26 cellular contexts compared by ENCODE assay signal in the genomic region with DNA sequence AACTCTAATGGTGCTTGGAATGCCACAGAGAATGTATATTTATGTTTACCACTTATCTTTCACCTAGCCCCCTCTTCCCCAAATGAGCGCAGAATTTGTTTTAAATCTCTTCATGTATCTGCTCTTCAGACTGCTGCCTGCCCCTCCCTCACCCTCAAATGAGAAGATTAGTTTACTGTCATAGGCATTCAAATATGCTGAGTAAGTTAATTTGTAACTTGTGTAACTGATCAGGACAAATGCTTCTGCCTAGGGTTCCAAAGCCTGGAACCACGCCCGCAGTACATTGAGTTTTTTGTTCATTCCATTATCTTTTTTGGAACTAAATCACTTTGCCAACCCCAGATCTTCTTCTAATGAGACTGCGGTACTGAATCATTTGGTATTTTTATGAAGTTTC.
DNase-seq lines count a peak whose midpoint lies in the region; ATAC-seq, FAIRE-seq and TF ChIP-seq lines count a peak whose summit lies in the region.
"Had no signal": no experiment of that assay in that cellular context is flagged by ENCODE, and none has a peak within 500 bp of the region (broad histone marks: within the 10 kb centered on the region; RNA-seq: fewer than 3 reads in every experiment).

No MANE protein-coding gene starts in this region.

- TF ChIP-seq CTCF in HepG2 (CRISPR knock-in tag; IDR thresholded peaks at IDR 0.05) (no peak), right lobe of liver (IDR thresholded peaks at IDR 0.05) (no peak), K562 (IDR thresholded peaks at IDR 0.05 in 2 of 3, conservative IDR thresholded peaks at IDR 0.05 in 1 of 3; ENCODE audit: insufficient read depth in 2 of 3, low read depth in 1 of 3, low read length in 3 of 3) (no peak)

- H3K4me3 Mint-ChIP-seq in activated T-cell treated with anti-CD3 and anti-CD28 coated beads, Interleukin-2, amount 50 U/mL, for 24 hours: no peak overlapping the region
- H3K4me3 Mint-ChIP-seq: CD14-positive monocyte; CD4-positive, alpha-beta T cell; CD8-positive, alpha-beta memory T cell; H9 had no signal

- TF ChIP-seq RAD21 in HepG2 (CRISPR knock-in tag; IDR thresholded peaks at IDR 0.05) (no peak), K562 (CRISPR knock-in tag; conservative IDR thresholded peaks at IDR 0.05 in 1 of 2, IDR thresholded peaks at IDR 0.05 in 1 of 2) (no peak)

- H3K9me3 Mint-ChIP-seq in activated T-cell treated with anti-CD3 and anti-CD28 coated beads, Interleukin-2, amount 50 U/mL, for 24 hours: no peaks in the 10 kb centered on the region
- H3K9me3 Mint-ChIP-seq: CD8-positive, alpha-beta memory T cell had no signal

- in situ Hi-C loops in HepG2 (cut with HindIII; ENCODE audit: extremely low pct_ligation_motif_present, low pct_unique_long_range_greater_than_20kb): no loop called here
- in situ Hi-C loops in K562 (cut with MboI): no loop called here

- H3K27me3 ChIP-seq in HepG2 (ENCODE audit: control insufficient read depth in 1 of 2, insufficient read depth in 2 of 2, low read length in 2 of 2): no peaks in the 10 kb centered on the region
- no peaks in the 10 kb centered on the region for H3K27me3 ChIP-seq in right lobe of liver
- H3K27me3 ChIP-seq in K562 (ENCODE audit: control insufficient read depth in 2 of 2, insufficient read depth in 2 of 2, low read length in 2 of 2): peaks cover 0 to 10% of the 10 kb centered on the region in 2 experiments; a peak in 2 of 5 replicates
- H3K27me3 ChIP-seq: BLaER1 treated with 17β-estradiol and CSF1 and Interleukin-3, amounts not matched to agents 10 nM and 100 nM had no signal

- H3K9me3 ChIP-seq in HepG2 (ENCODE audit: low read length) (no peaks in the 10 kb centered on the region), right lobe of liver (no peaks in the 10 kb centered on the region), K562 (replicated peaks; ENCODE audit: control insufficient read depth, insufficient read depth, low read depth, low read length) (no peaks in the 10 kb centered on the region)
- H3K9me3 ChIP-seq: BE2C had no signal

- WGBS in HepG2 (ENCODE audit: low lambda C conversion rate): 65% methylated on average over 4 of the region's 4 CpGs
- 76% methylated on average over 4 of the region's 4 CpGs for WGBS in right lobe of liver (ENCODE audit: insufficient coverage, low coverage, low lambda C conversion rate, missing lambda C conversion rate)
- WGBS in K562 (ENCODE audit: insufficient coverage, low coverage, missing lambda C conversion rate): 0% methylated on average over 4 of the region's 4 CpGs

- no peaks in the 10 kb centered on the region for H3K36me3 Mint-ChIP-seq in activated T-cell treated with anti-CD3 and anti-CD28 coated beads, Interleukin-2, amount 50 U/mL, for 24 hours (ENCODE audit: low read depth)
- H3K36me3 Mint-ChIP-seq: CD14-positive monocyte; CD8-positive, alpha-beta memory T cell had no signal

- peaks cover 49% of the 10 kb centered on the region for H3K27me3 Mint-ChIP-seq in activated T-cell treated with anti-CD3 and anti-CD28 coated beads, Interleukin-2, amount 50 U/mL, for 24 hours

- H3K9me1 ChIP-seq in K562 (ENCODE audit: control insufficient read depth, insufficient read depth, low read length): no peaks in the 10 kb centered on the region

- no peaks in the 10 kb centered on the region for H3K4me1 ChIP-seq in HepG2 (ENCODE audit: insufficient read depth, low read length)
- H3K4me1 ChIP-seq in right lobe of liver: no peaks in the 10 kb centered on the region
- H3K4me1 ChIP-seq in K562 (replicated peaks in 1 of 2; ENCODE audit: control insufficient read depth in 2 of 2, insufficient read depth in 2 of 2, low read length in 2 of 2): no peaks in the 10 kb centered on the region
- H3K4me1 ChIP-seq: BE2C had no signal

- FAIRE-seq in HepG2 (lab: Jason Lieb, UNC) (no peak), K562 (lab: Jason Lieb, UNC) (no peak)
- FAIRE-seq: A204.1, D721Med, GM12878, GM19239 had no signal

- no peaks in the 10 kb centered on the region for H3K4me1 Mint-ChIP-seq in activated T-cell treated with anti-CD3 and anti-CD28 coated beads, Interleukin-2, amount 50 U/mL, for 24 hours (ENCODE audit: low read depth)
- H3K4me1 Mint-ChIP-seq: CD14-positive monocyte; CD8-positive, alpha-beta memory T cell had no signal

- no TSS peak for BruUV-seq in HepG2 (replicated peaks; lab: Mats Ljungman, UMichigan)
- BruUV-seq in K562 (replicated peaks; lab: Mats Ljungman, UMichigan): no TSS peak

- CTCF ChIA-PET in HepG2 (lab: Yijun Ruan, JAX; ENCODE audit: low intra/inter-chr PET ratio, low total read pairs): no interaction called here
- CTCF ChIA-PET in K562 (lab: Yijun Ruan, JAX; ENCODE audit: low intra/inter-chr PET ratio): no interaction called here

- H3K4me2 ChIP-seq in HepG2 (ENCODE audit: low read depth, low read length) (no peak overlapping the region), K562 (ENCODE audit: insufficient read depth, low read length) (no peak overlapping the region)
- H3K4me2 ChIP-seq: BLaER1 treated with 17β-estradiol and CSF1 and Interleukin-3, amounts not matched to agents 10 nM and 100 nM had no signal

- no peak overlapping the region for H2AFZ ChIP-seq in HepG2 (ENCODE audit: low read length)
- H2AFZ ChIP-seq in K562 (ENCODE audit: low read depth, low read length): no peak overlapping the region
- H2AFZ ChIP-seq: GM23248 had no signal

- H3K27ac Mint-ChIP-seq in activated T-cell treated with anti-CD3 and anti-CD28 coated beads, Interleukin-2, amount 50 U/mL, for 24 hours: no peak overlapping the region
- H3K27ac Mint-ChIP-seq: CD4-positive, alpha-beta T cell; CD8-positive, alpha-beta memory T cell; H9 had no signal

- H3K27ac ChIP-seq in HepG2 (ENCODE audit: extremely low read length, insufficient read depth, low read length) (no peak overlapping the region), right lobe of liver (no peak overlapping the region), K562 (ENCODE audit: extremely low read depth, low read depth, low read length) (no peak overlapping the region)
- H3K27ac ChIP-seq: 22Rv1; BLaER1 treated with 17β-estradiol and CSF1 and Interleukin-3, amounts not matched to agents 10 nM and 100 nM; GM23248 had no signal

- H3K36me3 ChIP-seq in HepG2 (replicated peaks in 1 of 2; ENCODE audit: control insufficient read depth in 1 of 2, insufficient read depth in 2 of 2, low read length in 2 of 2): no peaks in the 10 kb centered on the region
- H3K36me3 ChIP-seq in right lobe of liver: no peaks in the 10 kb centered on the region
- H3K36me3 ChIP-seq in K562 (ENCODE audit: control insufficient read depth, insufficient read depth, low read length): no peaks in the 10 kb centered on the region
- H3K36me3 ChIP-seq: BE2C; BLaER1 treated with 17β-estradiol and CSF1 and Interleukin-3, amounts not matched to agents 10 nM and 100 nM had no signal

- POLR2A ChIA-PET in HepG2 (lab: Yijun Ruan, JAX): no interaction called here
- POLR2A ChIA-PET in K562 (lab: Yijun Ruan, JAX): no interaction called here

- intact Hi-C loops in HepG2 (cut with micrococcal nuclease; ENCODE audit: unreplicated experiment) (no loop called here), right lobe of liver (cut with DNase I) (no loop called here), K562 (cut with micrococcal nuclease) (no loop called here)

- no peak for ATAC-seq in HepG2
- no peak for ATAC-seq in right lobe of liver
- no peak for ATAC-seq in K562
- ATAC-seq in HG03354 (IDR thresholded peaks at IDR 0.05; ENCODE audit: poor library complexity, severe bottlenecking, unreplicated experiment): no peak
- ATAC-seq: GM12878, HCT116 had no signal

- no peak overlapping the region for H3K9ac ChIP-seq in HepG2 (ENCODE audit: insufficient read depth, low read depth, low read length)
- H3K9ac ChIP-seq in K562 (ENCODE audit: insufficient read depth in 1 of 2, low read depth in 2 of 2, low read length in 2 of 2): no peak overlapping the region
- H3K9ac ChIP-seq: BLaER1 treated with 17β-estradiol and CSF1 and Interleukin-3, amounts not matched to agents 10 nM and 100 nM; GM23248 had no signal

- TF ChIP-seq EP300 in HepG2 (IDR thresholded peaks at IDR 0.05; ENCODE audit: low read depth in 2 of 2, low read length in 2 of 2): no peak
- TF ChIP-seq EP300 in HepG2 (CRISPR knock-in tag; IDR thresholded peaks at IDR 0.05; ENCODE audit: borderline replicate concordance): no peak
- no peak for TF ChIP-seq EP300 in K562 (IDR thresholded peaks at IDR 0.05; ENCODE audit: low read length)

- H4K20me1 ChIP-seq in HepG2 (ENCODE audit: insufficient read depth, low read length) (no peaks in the 10 kb centered on the region), K562 (replicated peaks; ENCODE audit: control insufficient read depth, insufficient read depth, low read length) (no peaks in the 10 kb centered on the region)
- H4K20me1 ChIP-seq: BLaER1 treated with 17β-estradiol and CSF1 and Interleukin-3, amounts not matched to agents 10 nM and 100 nM had no signal

- H3K79me2 ChIP-seq in HepG2 (ENCODE audit: insufficient read depth, low read length): no peaks in the 10 kb centered on the region
- no peaks in the 10 kb centered on the region for H3K79me2 ChIP-seq in K562 (ENCODE audit: control insufficient read depth, insufficient read depth, low read length)

- H3K4me3 ChIP-seq in HepG2 (replicated peaks in 1 of 3; ENCODE audit: insufficient read depth in 1 of 3, low read depth in 2 of 3, low read length in 3 of 3): no peak overlapping the region
- no peak overlapping the region for H3K4me3 ChIP-seq in right lobe of liver
- H3K4me3 ChIP-seq in K562: no peak overlapping the region
- H3K4me3 ChIP-seq: BLaER1 treated with 17β-estradiol and CSF1 and Interleukin-3, amounts not matched to agents 10 nM and 100 nM; GM12878; GM23248 had no signal

- no peak for TF ChIP-seq POLR2A in HepG2 (IDR thresholded peaks at IDR 0.05; ENCODE audit: insufficient read depth in 1 of 2, low read depth in 2 of 2, low read length in 2 of 2)
- no peak for TF ChIP-seq POLR2A in right lobe of liver (IDR thresholded peaks at IDR 0.05)
- no peak for TF ChIP-seq POLR2A in K562 (conservative IDR thresholded peaks at IDR 0.05)

- DNase-seq in HepG2 (ENCODE audit: low spot score) (no peak), right lobe of liver (no peak), K562 (ENCODE audit: extremely low read depth in 1 of 4, low spot score in 3 of 4) (no peak), renal cortical epithelial cell (ENCODE audit: low read depth) (peak; percentile 23), NCI-H510A (lab: John Stamatoyannopoulos, UW) (no peak)
- DNase-seq in activated T-cell treated with anti-CD3 and anti-CD28 coated beads, Interleukin-2, amount 50 U/mL, for 24 hours: no peak
- DNase-seq: ACHN; AML-193; BE2C; CD4-positive, alpha-beta T cell; CD8-positive, alpha-beta memory T cell; DMS 273 treated with DMSO at 0.1 percent for 48 hours; DMS79; EL; GDM1; GM23248; H9 had no signal

TF ChIP-seq in HepG2, 621 proteins besides CTCF, POLR2A, EP300 and RAD21 (continues in another document):
- peak; percentile 87 to 95 for TF ChIP-seq MAFK (conservative IDR thresholded peaks at IDR 0.05 in 1 of 2, IDR thresholded peaks at IDR 0.05 in 1 of 2; ENCODE audit: low read length in 2 of 2)

TF ChIP-seq in K562, 482 proteins besides CTCF, POLR2A, EP300 and RAD21 (continues in another document):
- no peak for TF ChIP-seq ZNF75A (CRISPR knock-in tag; IDR thresholded peaks at IDR 0.05)
- no peak for TF ChIP-seq STAG1 (CRISPR knock-in tag; IDR thresholded peaks at IDR 0.05; ENCODE audit: borderline replicate concordance)
